In the genomic region with DNA sequence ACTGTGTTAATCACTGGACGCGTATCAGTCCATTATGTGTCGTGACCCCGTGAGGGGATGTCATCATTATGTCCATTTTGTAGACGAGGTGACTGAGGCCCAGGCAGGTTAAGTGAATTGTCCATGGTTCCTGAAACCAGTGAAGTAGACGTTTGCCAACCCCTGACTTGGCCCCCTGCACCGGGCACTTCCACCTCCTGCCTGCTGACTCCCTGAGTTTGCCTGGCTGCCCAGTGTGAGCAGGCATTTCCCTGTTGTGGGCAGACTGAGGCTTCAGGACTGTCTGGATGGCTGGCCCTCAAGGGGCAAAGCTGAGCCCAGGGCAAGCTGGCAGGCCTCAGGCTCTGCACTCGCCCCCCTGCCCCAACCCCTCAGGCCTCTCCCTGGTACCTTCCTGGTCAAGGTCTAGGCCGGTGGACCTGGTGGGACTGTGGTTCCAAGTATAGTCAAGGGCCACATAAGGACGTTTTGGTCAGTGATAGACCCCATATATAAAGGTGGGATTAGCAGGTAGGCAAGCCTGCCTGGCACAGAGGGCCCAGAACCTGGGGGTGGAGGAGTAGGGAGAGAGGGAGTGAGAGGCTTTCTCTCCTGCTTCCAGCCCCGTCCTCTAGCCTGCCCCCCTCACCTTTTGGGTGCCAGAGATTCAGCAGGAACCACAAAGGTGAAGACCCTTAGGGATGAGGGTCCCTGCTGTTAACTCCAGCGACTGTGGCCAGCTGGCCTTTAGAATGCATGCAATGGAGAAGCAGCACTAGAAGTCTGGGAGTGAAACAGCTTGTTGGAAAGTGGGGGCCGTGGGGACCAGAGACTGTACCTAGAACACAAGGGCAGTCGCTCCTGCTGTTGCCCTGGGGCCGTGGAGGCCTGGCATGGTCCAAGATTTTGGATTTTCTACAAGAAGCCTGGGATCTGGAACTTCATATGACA, we compare ENCODE assay signal across 30 cellular contexts. TPM values are rescaled to one million over a fixed set of nuclear protein-coding genes. Genes with fewer than 3 reads are reported as not detected.
"Had no signal": no experiment of that assay in that cellular context is flagged by ENCODE, and none has a peak within 500 bp of the region (broad histone marks: within the 10 kb centered on the region; RNA-seq: fewer than 3 reads in every experiment).

No MANE protein-coding gene starts in this region.

- H3K27ac Mint-ChIP-seq: activated CD4-positive, alpha-beta memory T cell treated with anti-CD3 and anti-CD28 coated beads for 36 hours; activated CD4-positive, alpha-beta T cell treated with anti-CD3 and anti-CD28 coated beads, Interleukin-2, amount 10 ng/mL, durations not matched to agents 24 days and 14 days; activated naive CD4-positive, alpha-beta T cell treated with anti-CD3 and anti-CD28 coated beads, Interleukin-2, amount 10 ng/mL, durations not matched to agents 7 days and 5 days; activated naive CD8-positive, alpha-beta T cell treated with anti-CD3 and anti-CD28 coated beads, Interleukin-2, amount 10 ng/mL, durations not matched to agents 7 days and 5 days; nephron; T-helper 1 cell treated with Interleukin-12 subunit alpha and Interleukin-12 subunit beta and Interleukin-4 antibody, amounts not matched to agents 30 μg/mL and 1 μg/mL, for 36 hours had no signal

- ATAC-seq: left lobe of liver, psoas muscle had no signal

- H3K27me3 Mint-ChIP-seq: activated CD4-positive, alpha-beta memory T cell treated with anti-CD3 and anti-CD28 coated beads for 36 hours; activated CD4-positive, alpha-beta T cell treated with anti-CD3 and anti-CD28 coated beads, Interleukin-2, amount 10 ng/mL, durations not matched to agents 24 days and 14 days; activated naive CD4-positive, alpha-beta T cell treated with anti-CD3 and anti-CD28 coated beads, Interleukin-2, amount 10 ng/mL, durations not matched to agents 7 days and 5 days; activated naive CD8-positive, alpha-beta T cell treated with anti-CD3 and anti-CD28 coated beads, Interleukin-2, amount 10 ng/mL, durations not matched to agents 7 days and 5 days had no signal

- H3K36me3 ChIP-seq: ascending aorta, brain microvascular endothelial cell, neutrophil, ovary, tibial nerve, WERI-Rb-1 had no signal

- H3K4me1 ChIP-seq: ascending aorta, psoas muscle had no signal

- H3K4me1 Mint-ChIP-seq: activated CD4-positive, alpha-beta T cell treated with anti-CD3 and anti-CD28 coated beads, Interleukin-2, amount 10 ng/mL, durations not matched to agents 24 days and 14 days; nephron had no signal

- H3K9me3 Mint-ChIP-seq: activated CD4-positive, alpha-beta memory T cell treated with anti-CD3 and anti-CD28 coated beads for 36 hours; activated CD4-positive, alpha-beta T cell treated with anti-CD3 and anti-CD28 coated beads, Interleukin-2, amount 10 ng/mL, durations not matched to agents 24 days and 14 days; activated naive CD4-positive, alpha-beta T cell treated with anti-CD3 and anti-CD28 coated beads, Interleukin-2, amount 10 ng/mL, durations not matched to agents 7 days and 5 days; activated naive CD8-positive, alpha-beta T cell treated with anti-CD3 and anti-CD28 coated beads, Interleukin-2, amount 10 ng/mL, durations not matched to agents 7 days and 5 days; nephron; T-helper 1 cell treated with Interleukin-12 subunit alpha and Interleukin-12 subunit beta and Interleukin-4 antibody, amounts not matched to agents 30 μg/mL and 1 μg/mL, for 36 hours had no signal

- FAIRE-seq: frontal cortex, TTC549 had no signal

- H3K4me3 ChIP-seq: ascending aorta, coronary artery, dorsolateral prefrontal cortex, lung, ovary, psoas muscle, tibial nerve had no signal

- H3K4me3 Mint-ChIP-seq: activated CD4-positive, alpha-beta memory T cell treated with anti-CD3 and anti-CD28 coated beads for 36 hours; activated CD4-positive, alpha-beta T cell treated with anti-CD3 and anti-CD28 coated beads, Interleukin-2, amount 10 ng/mL, durations not matched to agents 24 days and 14 days; activated naive CD4-positive, alpha-beta T cell treated with anti-CD3 and anti-CD28 coated beads, Interleukin-2, amount 10 ng/mL, durations not matched to agents 7 days and 5 days; activated naive CD8-positive, alpha-beta T cell treated with anti-CD3 and anti-CD28 coated beads, Interleukin-2, amount 10 ng/mL, durations not matched to agents 7 days and 5 days; nephron; T-helper 1 cell treated with Interleukin-12 subunit alpha and Interleukin-12 subunit beta and Interleukin-4 antibody, amounts not matched to agents 30 μg/mL and 1 μg/mL, for 36 hours had no signal

- H3K27me3 ChIP-seq: ascending aorta, brain microvascular endothelial cell, dorsolateral prefrontal cortex, neutrophil, ovary, tibial nerve had no signal

- DNase-seq: activated CD4-positive, alpha-beta memory T cell treated with anti-CD3 and anti-CD28 coated beads for 36 hours; activated CD4-positive, alpha-beta T cell treated with anti-CD3 and anti-CD28 coated beads, Interleukin-2, amount 10 ng/mL, durations not matched to agents 24 days and 14 days; activated CD4-positive, CD25-positive, alpha-beta regulatory T cell treated with anti-CD3 and anti-CD28 coated beads, Interleukin-2, amount 50 U/mL, for 72 hours; activated CD8-positive, alpha-beta memory T cell treated with anti-CD3 and anti-CD28 coated beads, Interleukin-2, amount 50 U/mL, for 4 hours; activated gamma-delta T cell; activated naive CD4-positive, alpha-beta T cell treated with anti-CD3 and anti-CD28 coated beads, Interleukin-2, amount 10 ng/mL, durations not matched to agents 7 days and 5 days; activated naive CD8-positive, alpha-beta T cell treated with anti-CD3 and anti-CD28 coated beads, Interleukin-2, amount 10 ng/mL, durations not matched to agents 7 days and 5 days; activated T-cell treated with anti-CD3 and anti-CD28 coated beads, Interleukin-2, amount 50 U/mL, for 1 hour; brain microvascular endothelial cell; effector memory CD4-positive, alpha-beta T cell; glutamatergic neuron; hypothalamus; kidney glomerular epithelial cell; mesendoderm; psoas muscle; stimulated activated naive CD4-positive, alpha-beta T cell; T-helper 9 cell; WERI-Rb-1 had no signal

- H3K36me3 Mint-ChIP-seq: activated CD4-positive, alpha-beta memory T cell treated with anti-CD3 and anti-CD28 coated beads for 36 hours; activated naive CD4-positive, alpha-beta T cell treated with anti-CD3 and anti-CD28 coated beads, Interleukin-2, amount 10 ng/mL, durations not matched to agents 7 days and 5 days; activated naive CD8-positive, alpha-beta T cell treated with anti-CD3 and anti-CD28 coated beads, Interleukin-2, amount 10 ng/mL, durations not matched to agents 7 days and 5 days had no signal

- H3K27ac ChIP-seq: ascending aorta, brain microvascular endothelial cell, dorsolateral prefrontal cortex, neutrophil, ovary, psoas muscle, WERI-Rb-1 had no signal

- H3K9me3 ChIP-seq: ascending aorta, neutrophil, ovary, psoas muscle, tibial nerve had no signal

RNA-seq across cellular contexts. Expression of gene FBLN2, which starts 34.6 kb away (rescaled TPM):
- total RNA-seq: activated CD4-positive, alpha-beta memory T cell treated with anti-CD3 and anti-CD28 coated beads for 36 hours; activated CD4-positive, alpha-beta T cell treated with anti-CD3 and anti-CD28 coated beads, Interleukin-2, amount 10 ng/mL, durations not matched to agents 24 days and 14 days had no signal
